30 cellular contexts compared by ENCODE assay signal in the genomic region with DNA sequence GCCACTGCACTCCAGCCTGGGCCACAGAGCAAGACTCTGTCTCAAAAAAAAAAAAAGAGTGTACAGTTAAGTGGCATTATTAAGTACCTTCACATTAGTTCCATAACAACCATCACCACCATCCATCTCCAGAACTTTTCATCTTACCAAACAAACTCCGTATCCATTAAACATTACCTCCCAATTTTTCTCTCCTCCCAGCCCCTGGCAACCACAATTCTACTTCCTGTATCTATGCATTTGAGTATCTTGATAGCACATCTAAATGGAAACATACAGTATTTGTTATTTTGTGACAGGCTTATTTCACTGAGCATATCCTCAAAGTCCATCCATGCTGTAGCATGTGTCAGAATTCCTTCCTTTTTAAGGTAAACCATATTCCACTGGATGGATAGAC. TPM values are rescaled to one million over a fixed set of nuclear protein-coding genes. Genes with fewer than 3 reads are reported as not detected.
"Had no signal": no experiment of that assay in that cellular context is flagged by ENCODE, and none has a peak within 500 bp of the region (broad histone marks: within the 10 kb centered on the region; RNA-seq: fewer than 3 reads in every experiment).

No MANE protein-coding gene starts in this region.

- H3K4me3 ChIP-seq: esophagus muscularis mucosa, gastrocnemius medialis had no signal

- DNase-seq: activated CD4-positive, alpha-beta memory T cell treated with anti-CD3 and anti-CD28 coated beads, Interleukin-2, amount 10 ng/mL, durations not matched to agents 7 days and 5 days; activated CD4-positive, alpha-beta T cell treated with anti-CD3 and anti-CD28 coated beads for 1 hour; activated CD4-positive, alpha-beta T cell treated with anti-CD3 and anti-CD28 coated beads for 4 hours; activated CD4-positive, alpha-beta T cell treated with anti-CD3 and anti-CD28 coated beads, Interleukin-2, amount 10 ng/mL, durations not matched to agents 7 days and 5 days; activated CD4-positive, alpha-beta T cell treated with anti-CD3 and anti-CD28 coated beads, Interleukin-2, amount 50 U/mL, for 4 hours; activated CD8-positive, alpha-beta memory T cell treated with anti-CD3 and anti-CD28 coated beads, Interleukin-2, amount 50 U/mL, for 48 hours; activated effector memory CD4-positive, alpha-beta T cell treated with anti-CD3 and anti-CD28 coated beads, Interleukin-2, amount 50 U/mL, for 16 hours; activated naive CD4-positive, alpha-beta T cell treated with anti-CD3 and anti-CD28 coated beads, Interleukin-2, amount 10 ng/mL, durations not matched to agents 7 days and 5 days; activated T-cell treated with anti-CD3 and anti-CD28 coated beads for 4 hours; activated T-cell treated with anti-CD3 and anti-CD28 coated beads, Interleukin-2, amount 50 U/mL, for 4 hours; amniotic stem cell; anterior cingulate cortex; caudate nucleus; cortex of kidney; dermis blood vessel endothelial cell; effector CD4-positive, alpha-beta T cell; effector memory CD8-positive, alpha-beta T cell; erythroblast; foreskin keratinocyte; gastrocnemius medialis; glutamatergic neuron; T-helper 1 cell; T-helper 2 cell had no signal

- H3K27me3 Mint-ChIP-seq: activated CD4-positive, alpha-beta memory T cell treated with anti-CD3 and anti-CD28 coated beads, Interleukin-2, amount 10 ng/mL, durations not matched to agents 7 days and 5 days; activated CD4-positive, alpha-beta T cell treated with anti-CD3 and anti-CD28 coated beads, Interleukin-2, amount 10 ng/mL, durations not matched to agents 7 days and 5 days; activated naive CD4-positive, alpha-beta T cell treated with anti-CD3 and anti-CD28 coated beads, Interleukin-2, amount 10 ng/mL, durations not matched to agents 7 days and 5 days; activated naive CD8-positive, alpha-beta T cell; effector memory CD8-positive, alpha-beta T cell had no signal

- H3K4me1 ChIP-seq: foreskin keratinocyte, gastrocnemius medialis had no signal

- H3K9me3 ChIP-seq: esophagus muscularis mucosa, gastrocnemius medialis had no signal

- ATAC-seq: activated T-cell treated with anti-CD3 and anti-CD28 coated beads, Interleukin-2, amount 50 U/mL, for 4 hours; effector memory CD8-positive, alpha-beta T cell; foreskin keratinocyte; gastrocnemius medialis had no signal

- H3K27me3 ChIP-seq: esophagus muscularis mucosa, foreskin keratinocyte, gastrocnemius medialis had no signal

- FAIRE-seq: astrocyte, colon had no signal

- H3K4me3 Mint-ChIP-seq: activated CD4-positive, alpha-beta memory T cell treated with anti-CD3 and anti-CD28 coated beads, Interleukin-2, amount 10 ng/mL, durations not matched to agents 7 days and 5 days; activated CD4-positive, alpha-beta T cell treated with anti-CD3 and anti-CD28 coated beads, Interleukin-2, amount 10 ng/mL, durations not matched to agents 7 days and 5 days; activated naive CD4-positive, alpha-beta T cell treated with anti-CD3 and anti-CD28 coated beads, Interleukin-2, amount 10 ng/mL, durations not matched to agents 7 days and 5 days; activated naive CD8-positive, alpha-beta T cell; activated T-cell treated with anti-CD3 and anti-CD28 coated beads, Interleukin-2, amount 50 U/mL, for 4 hours; activated T-helper 1 cell treated with anti-CD3 and anti-CD28 coated beads, Interleukin-12 subunit alpha, Interleukin-12 subunit beta, Interleukin-2, Interleukin-4 antibody, amounts not matched to agents 30 ng/mL and 10 ng/mL and 1 ng/mL, durations not matched to agents 14 hours and 24 hours and 36 hours; effector memory CD8-positive, alpha-beta T cell had no signal

- H3K27ac Mint-ChIP-seq: activated CD4-positive, alpha-beta memory T cell treated with anti-CD3 and anti-CD28 coated beads, Interleukin-2, amount 10 ng/mL, durations not matched to agents 7 days and 5 days; activated CD4-positive, alpha-beta T cell treated with anti-CD3 and anti-CD28 coated beads, Interleukin-2, amount 10 ng/mL, durations not matched to agents 7 days and 5 days; activated naive CD4-positive, alpha-beta T cell treated with anti-CD3 and anti-CD28 coated beads, Interleukin-2, amount 10 ng/mL, durations not matched to agents 7 days and 5 days; activated naive CD8-positive, alpha-beta T cell; activated T-helper 1 cell treated with anti-CD3 and anti-CD28 coated beads, Interleukin-12 subunit alpha, Interleukin-12 subunit beta, Interleukin-2, Interleukin-4 antibody, amounts not matched to agents 30 ng/mL and 10 ng/mL and 1 ng/mL, durations not matched to agents 14 hours and 24 hours and 36 hours; activated T-helper 2 cell treated with anti-CD3 and anti-CD28 coated beads, Interferon-gamma antibody, Interleukin-2, Interleukin-4, amounts not matched to agents 10 μg/mL and 5 μg/mL and 100 μg/mL, durations not matched to agents 14 hours and 24 hours and 36 hours; effector memory CD8-positive, alpha-beta T cell had no signal

- H3K4me1 Mint-ChIP-seq: activated CD4-positive, alpha-beta memory T cell treated with anti-CD3 and anti-CD28 coated beads, Interleukin-2, amount 10 ng/mL, durations not matched to agents 7 days and 5 days; activated CD4-positive, alpha-beta T cell treated with anti-CD3 and anti-CD28 coated beads, Interleukin-2, amount 10 ng/mL, durations not matched to agents 7 days and 5 days had no signal

- H3K27ac ChIP-seq: esophagus muscularis mucosa, foreskin keratinocyte, gastrocnemius medialis had no signal

RNA-seq across cellular contexts. Expression of gene TSSK2, which starts 55.7 kb away (rescaled TPM):
- total RNA-seq: activated CD4-positive, alpha-beta memory T cell treated with anti-CD3 and anti-CD28 coated beads, Interleukin-2, amount 10 ng/mL, durations not matched to agents 7 days and 5 days; activated CD4-positive, alpha-beta T cell treated with anti-CD3 and anti-CD28 coated beads, Interleukin-2, amount 10 ng/mL, durations not matched to agents 7 days and 5 days; activated T-cell treated with anti-CD3 and anti-CD28 coated beads, Interleukin-2, amount 50 U/mL, for 4 hours; activated T-helper 1 cell treated with anti-CD3 and anti-CD28 coated beads, Interleukin-12 subunit alpha, Interleukin-12 subunit beta, Interleukin-2, Interleukin-4 antibody, amounts not matched to agents 30 ng/mL and 10 ng/mL and 1 ng/mL, durations not matched to agents 14 hours and 24 hours and 36 hours; activated T-helper 2 cell treated with anti-CD3 and anti-CD28 coated beads, Interferon-gamma antibody, Interleukin-2, Interleukin-4, amounts not matched to agents 10 μg/mL and 5 μg/mL and 100 μg/mL, durations not matched to agents 14 hours and 24 hours and 36 hours; astrocyte; chondrocyte; dermis blood vessel endothelial cell; esophagus muscularis mucosa; foreskin keratinocyte had no signal
- polyA plus RNA-seq: foreskin keratinocyte had no signal
